In genomic region chr15:45093622-45094357, GRCh38 we compare ENCODE assay signal across 23 cellular contexts. TPM values are rescaled to one million over a fixed set of nuclear protein-coding genes. Genes with fewer than 3 reads are reported as not detected.
A peak's percentile ranks its signal among the peaks of the same experiment; 100 is the strongest.
DNase-seq lines count a peak whose midpoint lies in the region; FAIRE-seq and TF ChIP-seq lines count a peak whose summit lies in the region.
"Had no signal": no experiment of that assay in that cellular context is flagged by ENCODE, and none has a peak within 500 bp of the region (broad histone marks: within the 10 kb centered on the region; RNA-seq: fewer than 3 reads in every experiment).

No MANE protein-coding gene starts in this region.

- DNase-seq in activated CD8-positive, alpha-beta memory T cell treated with anti-CD3 and anti-CD28 coated beads for 24 hours = peak; percentile 38
- DNase-seq in activated CD8-positive, alpha-beta memory T cell treated with anti-CD3 and anti-CD28 coated beads, Interleukin-2, amount 50 U/mL, for 4 hours = no peak
- DNase-seq in GM13976 (ENCODE audit: low spot score) = peak; percentile 16
- DNase-seq in kidney = peak; percentile 24
- DNase-seq in osteoblast (ENCODE audit: insufficient read length, low spot score, missing footprints) = peak; percentile 46
- no peak for DNase-seq in Caco-2
- DNase-seq in germinal center (ENCODE audit: low spot score) = no peak
- no peak for DNase-seq in NCI-H226
- DNase-seq: AML-193; CD4-positive, alpha-beta T cell; DMS153; DMS79; GDM1; GOT3; HFFc6 had no signal

- H3K9me3 Mint-ChIP-seq in Caco-2 (ENCODE audit: unreplicated experiment) = no peaks in the 10 kb centered on the region
- H3K9me3 Mint-ChIP-seq: CD4-positive, alpha-beta T cell; HFFc6 had no signal

- H3K4me3 Mint-ChIP-seq in Caco-2 (ENCODE audit: unreplicated experiment) = no peak overlapping the region
- H3K4me3 Mint-ChIP-seq: CD4-positive, alpha-beta T cell; HFFc6 had no signal

- no peak overlapping the region for H2AFZ ChIP-seq in osteoblast (ENCODE audit: low read length)

- no TSS peak for BruUV-seq in Caco-2 (replicated peaks; lab: Mats Ljungman, UMichigan)

- no peak overlapping the region for H3K27ac ChIP-seq in kidney (ENCODE audit: low read depth in 2 of 2, low read length in 2 of 2)
- H3K27ac ChIP-seq in osteoblast (ENCODE audit: low read depth, low read length) = no peak overlapping the region
- H3K27ac ChIP-seq: 22Rv1, A549, C4-2B had no signal

- in situ Hi-C loops in GM13976 (cut with MboI; ENCODE audit: low sequenced_read_pairs, unreplicated experiment) = no loop called here

- CTCF ChIA-PET in Caco-2 (lab: Charles Lee) = interaction anchor here (0.8 kb wide), 1 partner anchor 25 kb away, joined by 3 read pairs; no protein-coding TSS in a partner anchor

- H3K4me2 ChIP-seq in osteoblast (ENCODE audit: insufficient read depth, low read length) = no peak overlapping the region
- H3K4me2 ChIP-seq: A549 had no signal

- H3K36me3 Mint-ChIP-seq in Caco-2 (ENCODE audit: insufficient read depth, unreplicated experiment) = no peaks in the 10 kb centered on the region

- peaks cover 21% of the 10 kb centered on the region for H3K4me1 Mint-ChIP-seq in Caco-2 (ENCODE audit: low read depth, unreplicated experiment)

- no peak for FAIRE-seq in kidney (lab: Jason Lieb, UNC)
- FAIRE-seq: A549, GM12892, HTR-8/SVneo had no signal

- H3K4me3 ChIP-seq in kidney (ENCODE audit: low read length in 2 of 2) (no peak overlapping the region), osteoblast (ENCODE audit: insufficient read depth, low read length) (no peak overlapping the region), Caco-2 (ENCODE audit: low read depth, low read length) (no peak overlapping the region)
- H3K4me3 ChIP-seq: A549 had no signal

- intact Hi-C loops in kidney (cut with DNase I) (no loop called here), Caco-2 (cut with micrococcal nuclease; ENCODE audit: unreplicated experiment) (no loop called here)

- TF ChIP-seq CTCF in GM13976 (IDR thresholded peaks at IDR 0.05; ENCODE audit: borderline replicate concordance, control extremely low read depth, extremely low read depth, insufficient read depth, missing control alignments) = no peak
- TF ChIP-seq CTCF in kidney (IDR thresholded peaks at IDR 0.05; ENCODE audit: borderline replicate concordance, extremely low read depth, insufficient read depth) = no peak
- TF ChIP-seq CTCF in osteoblast (IDR thresholded peaks at IDR 0.05; ENCODE audit: extremely low read depth, low read depth, low read length) = no peak
- TF ChIP-seq CTCF in Caco-2 (IDR thresholded peaks at IDR 0.05; ENCODE audit: insufficient read depth in 1 of 2, low read depth in 1 of 2, low read length in 1 of 2, severe bottlenecking in 1 of 2, unreplicated experiment in 1 of 2) = no peak

- POLR2A ChIA-PET in Caco-2 (lab: Charles Lee) = no interaction called here

- H3K9me3 ChIP-seq in kidney (ENCODE audit: control insufficient read depth in 1 of 2, low read length in 2 of 2) = no peaks in the 10 kb centered on the region
- no peaks in the 10 kb centered on the region for H3K9me3 ChIP-seq in osteoblast (ENCODE audit: low read depth, low read length)
- no peaks in the 10 kb centered on the region for H3K9me3 ChIP-seq in Caco-2
- H3K9me3 ChIP-seq: A549 had no signal

- H4K20me1 ChIP-seq in osteoblast (ENCODE audit: insufficient read depth, low read length) = no peaks in the 10 kb centered on the region

- H3K4me1 ChIP-seq in kidney (ENCODE audit: control insufficient read depth in 1 of 2, insufficient read depth in 1 of 2, low read depth in 1 of 2, low read length in 2 of 2) (no peaks in the 10 kb centered on the region), osteoblast (ENCODE audit: insufficient read depth, low read length) (peaks cover 19% of the 10 kb centered on the region), Caco-2 (peaks cover 30% of the 10 kb centered on the region)

- H3K36me3 ChIP-seq in kidney (ENCODE audit: control insufficient read depth in 1 of 2, insufficient read depth in 2 of 2, low read length in 2 of 2) = no peaks in the 10 kb centered on the region
- H3K36me3 ChIP-seq in osteoblast (ENCODE audit: insufficient read depth, low read length) = no peaks in the 10 kb centered on the region
- no peaks in the 10 kb centered on the region for H3K36me3 ChIP-seq in Caco-2 (ENCODE audit: control insufficient read depth, insufficient read depth, low read length)

- H3K27ac Mint-ChIP-seq in Caco-2 (ENCODE audit: unreplicated experiment) = no peak overlapping the region
- H3K27ac Mint-ChIP-seq: CD4-positive, alpha-beta T cell; HFFc6 had no signal

- H3K27me3 Mint-ChIP-seq in Caco-2 (ENCODE audit: insufficient read depth, unreplicated experiment) = no peaks in the 10 kb centered on the region

- no peaks in the 10 kb centered on the region for H3K79me2 ChIP-seq in osteoblast (ENCODE audit: insufficient read depth, low read length)

- no peak overlapping the region for H3K9ac ChIP-seq in kidney (ENCODE audit: low read length in 2 of 2)

- H3K27me3 ChIP-seq in osteoblast (ENCODE audit: insufficient read depth, low read length) = peaks cover 23% of the 10 kb centered on the region
- no peaks in the 10 kb centered on the region for H3K27me3 ChIP-seq in Caco-2 (replicated peaks; ENCODE audit: control insufficient read depth, insufficient read depth, low read length)

RNA-seq across cellular contexts. Expression of gene DUOX2, which starts 20.2 kb away (rescaled TPM):
- total RNA-seq in kidney (0.28 TPM), osteoblast (under 0.01 TPM in 1 of 2 replicates, not detected in the other), Caco-2 (2022) (6.9 and 8.3 TPM in 2 replicates)
- polyA plus RNA-seq in kidney (ENCODE audit: insufficient read depth, low read depth, low replicate concordance) = 0.26 TPM
- total RNA-seq: H7, HFFc6 had no signal
- polyA plus RNA-seq: BJ had no signal

RNA-seq across cellular contexts. Expression of gene DUOXA2, which starts 20.3 kb away (rescaled TPM):
- total RNA-seq in kidney = not detected
- 0.37 TPM for polyA plus RNA-seq in kidney (ENCODE audit: insufficient read depth, low read depth, low replicate concordance)
- not detected in 2 replicates for total RNA-seq in osteoblast
- 1.5 and 1.6 TPM in 2 replicates for total RNA-seq in Caco-2 (2022)
- total RNA-seq: CD4-positive, alpha-beta T cell; Daoy; H7; HFFc6 had no signal
- polyA plus RNA-seq: A549, BJ had no signal

RNA-seq across cellular contexts. Expression of gene DUOXA1, which starts 35.9 kb away (rescaled TPM):
- total RNA-seq in kidney = 1.4 TPM
- 0.52 TPM for polyA plus RNA-seq in kidney (ENCODE audit: insufficient read depth, low read depth, low replicate concordance)
- 0.29 and 0.36 TPM in 2 replicates for total RNA-seq in osteoblast
- total RNA-seq in Caco-2 (2022) = 0.39 TPM in 1 of 2 replicates, not detected in the other
- total RNA-seq: Daoy, H7 had no signal
- polyA plus RNA-seq: BJ had no signal

RNA-seq across cellular contexts. Expression of gene DUOX1, which starts 36.0 kb away (rescaled TPM):
- total RNA-seq in kidney = 1.6 TPM
- polyA plus RNA-seq in kidney (ENCODE audit: insufficient read depth, low read depth, low replicate concordance) = 0.26 TPM
- under 0.01 and 0.29 TPM in 2 replicates for total RNA-seq in osteoblast
- total RNA-seq in Caco-2 (2022) = 0.14 and 0.56 TPM in 2 replicates
- polyA plus RNA-seq: A549 had no signal

Comparison
In these comparisons a context has a peak if more than half of its experiments do, and no peak if none do; other contexts are left out.
1. DNase-seq: peak in activated CD8-positive, alpha-beta memory T cell treated with anti-CD3 and anti-CD28 coated beads for 24 hours (single experiment), GM13976 (single experiment), kidney (single experiment) and osteoblast (single experiment); none in activated CD8-positive, alpha-beta memory T cell treated with anti-CD3 and anti-CD28 coated beads, Interleukin-2, amount 50 U/mL, for 4 hours (single experiment), Caco-2 (0 of 2), germinal center (single experiment) and NCI-H226 (single experiment).